Comparison of ENCODE assay signal across 14 cellular contexts in genomic region chr2:88554189-88554588, GRCh38.
A peak's percentile ranks its signal among the peaks of the same experiment; 100 is the strongest.
DNase-seq lines count a peak whose midpoint lies in the region; ATAC-seq and TF ChIP-seq lines count a peak whose summit lies in the region.
"Had no signal": no experiment of that assay in that cellular context is flagged by ENCODE, and none has a peak within 500 bp of the region (broad histone marks: within the 10 kb centered on the region; RNA-seq: fewer than 3 reads in every experiment).

No MANE protein-coding gene starts in this region.

- no peak overlapping the region for H2BK5ac ChIP-seq in trophoblast cell (ENCODE audit: low read depth, low read length, poor library complexity)

- no peak overlapping the region for H3K27ac ChIP-seq in trophoblast cell (ENCODE audit: low read depth, low read length)

- no peak overlapping the region for H3K9ac ChIP-seq in Loucy (ENCODE audit: low read depth, low read length, poor library complexity, severe bottlenecking)
- H3K9ac ChIP-seq in trophoblast cell (ENCODE audit: low read length) = no peak overlapping the region

- H3K27me3 ChIP-seq in Loucy (ENCODE audit: insufficient read depth, low read length, poor library complexity, severe bottlenecking) = no peaks in the 10 kb centered on the region
- no peaks in the 10 kb centered on the region for H3K27me3 ChIP-seq in trophoblast cell (ENCODE audit: insufficient read depth, low read length)

- H3K4me1 ChIP-seq in Loucy (ENCODE audit: insufficient read depth, low read length, poor library complexity, severe bottlenecking) (no peaks in the 10 kb centered on the region), trophoblast cell (ENCODE audit: control insufficient read depth in 1 of 2, insufficient read depth in 2 of 2, low read length in 2 of 2) (peaks cover 4 to 6% of the 10 kb centered on the region in 2 experiments)

- no peaks in the 10 kb centered on the region for H3K9me3 ChIP-seq in Loucy (ENCODE audit: insufficient read depth, low read depth, low read length)
- no peaks in the 10 kb centered on the region for H3K9me3 ChIP-seq in trophoblast cell (ENCODE audit: insufficient read depth, low read depth, low read length)

- H4K91ac ChIP-seq in trophoblast cell (ENCODE audit: low read depth, low read length) = no peak overlapping the region

- ATAC-seq in HG03457 (IDR thresholded peaks at IDR 0.05; ENCODE audit: unreplicated experiment) = no peak
- ATAC-seq: activated naive CD8-positive, alpha-beta T cell treated with anti-CD3 and anti-CD28 coated beads, Interleukin-2, amount 50 U/mL, for 24 hours; left ventricle myocardium superior had no signal

- H2BK120ac ChIP-seq in trophoblast cell (ENCODE audit: insufficient read depth, low read length, poor library complexity) = no peak overlapping the region

- H3K4me3 ChIP-seq in Loucy (ENCODE audit: low read length, poor library complexity, severe bottlenecking) = no peak overlapping the region
- H3K4me3 ChIP-seq in choroid plexus epithelial cell (ENCODE audit: low read depth, low read length) = no peak overlapping the region
- H3K4me3 ChIP-seq in trophoblast cell (ENCODE audit: low read depth, low read length) = no peak overlapping the region

- H3F3A ChIP-seq in Loucy (ENCODE audit: low read depth) = no peaks in the 10 kb centered on the region

- no peak overlapping the region for H3K4ac ChIP-seq in trophoblast cell (ENCODE audit: low read depth, low read length)

- H3K79me1 ChIP-seq in trophoblast cell (ENCODE audit: low read length) = peaks cover 5% of the 10 kb centered on the region

- H3K9me2 ChIP-seq in Loucy (replicated peaks; ENCODE audit: low read depth, low read length) = no peaks in the 10 kb centered on the region

- H2AK5ac ChIP-seq in trophoblast cell (ENCODE audit: low read length) = no peak overlapping the region

- H2AFZ ChIP-seq in Loucy (ENCODE audit: low read length) (no peak overlapping the region), trophoblast cell (ENCODE audit: insufficient read depth, low read length, poor library complexity) (no peak overlapping the region)

- 0 out of 2 replicates have a peak, but pooled peaks have one; percentile 18 for TF ChIP-seq CTCF in Loucy (conservative IDR thresholded peaks at IDR 0.05; ENCODE audit: low read length)
- TF ChIP-seq CTCF in choroid plexus epithelial cell (conservative IDR thresholded peaks at IDR 0.05; ENCODE audit: low read depth, low read length) = peak; percentile 7

- H3K4me2 ChIP-seq in Loucy (ENCODE audit: low read depth, low read length, poor library complexity, severe bottlenecking) (no peak overlapping the region), trophoblast cell (ENCODE audit: low read length) (no peak overlapping the region)

- H3K14ac ChIP-seq in trophoblast cell (ENCODE audit: low read length) = no peak overlapping the region

- H3K36me3 ChIP-seq in Loucy (ENCODE audit: insufficient read depth, low read length) (peaks cover 33% of the 10 kb centered on the region; the same call in 1 of the 2 replicates), trophoblast cell (ENCODE audit: control insufficient read depth in 1 of 2, insufficient read depth in 2 of 2, low read length in 2 of 2) (peaks cover 0 to 9% of the 10 kb centered on the region in 2 experiments)

- H2BK12ac ChIP-seq in trophoblast cell (ENCODE audit: low read length) = no peak overlapping the region

- H3K79me2 ChIP-seq in Loucy (ENCODE audit: insufficient read depth, low read length) (no peaks in the 10 kb centered on the region), trophoblast cell (ENCODE audit: control insufficient read depth, insufficient read depth, low read length, poor library complexity) (no peaks in the 10 kb centered on the region)

- no peak overlapping the region for H3K18ac ChIP-seq in trophoblast cell (ENCODE audit: low read length)

- no peaks in the 10 kb centered on the region for H4K20me1 ChIP-seq in Loucy (ENCODE audit: insufficient read depth, low read length, poor library complexity, severe bottlenecking)

- no peak overlapping the region for H3K23ac ChIP-seq in trophoblast cell (ENCODE audit: low read length)

- H4K8ac ChIP-seq in trophoblast cell (ENCODE audit: low read depth, low read length) = no peak overlapping the region

- WGBS in trophoblast cell (ENCODE audit: extremely low coverage, insufficient coverage, insufficient read length) = no CpG with 5 or more reads among the region's 5 CpGs

- DNase-seq in NCI-H345 (lab: John Stamatoyannopoulos, UW) (peak; percentile 35), NCI-H345 treated with DMSO at 0.1 percent for 48 hours (lab: John Stamatoyannopoulos, UW; ENCODE audit: unreplicated experiment) (no peak), choroid plexus epithelial cell (ENCODE audit: low read depth) (no peak), trophoblast cell (peak; percentile 28 to 62), NCI-H1436 treated with DMSO at 0.1 percent for 48 hours (lab: John Stamatoyannopoulos, UW) (no peak), anterior cingulate cortex (lab: John Stamatoyannopoulos, UW) (no peak)
- DNase-seq: activated naive CD8-positive, alpha-beta T cell treated with anti-CD3 and anti-CD28 coated beads, Interleukin-2, amount 50 U/mL, for 24 hours; left ventricle myocardium superior; NCI-H2171 treated with DMSO at 0.1 percent for 48 hours; occipital lobe; Right ventricle myocardium superior; stimulated activated CD8-positive, alpha-beta memory T cell treated with anti-CD3 and anti-CD28 coated beads, Interleukin-4, amount 100 ng/mL, for 48 hours had no signal

- H4K12ac ChIP-seq in trophoblast cell (ENCODE audit: low read depth, low read length) = no peak overlapping the region

Comparison
In these comparisons a context has a peak if more than half of its experiments do, and no peak if none do; other contexts are left out.
1. DNase-seq: peak in NCI-H345 (single experiment) and trophoblast cell (2 of 2); none in NCI-H345 treated with DMSO at 0.1 percent for 48 hours (single experiment), choroid plexus epithelial cell (single experiment), NCI-H1436 treated with DMSO at 0.1 percent for 48 hours (single experiment) and anterior cingulate cortex (0 of 58).